8 cellular contexts compared by ENCODE assay signal in the genomic region with DNA sequence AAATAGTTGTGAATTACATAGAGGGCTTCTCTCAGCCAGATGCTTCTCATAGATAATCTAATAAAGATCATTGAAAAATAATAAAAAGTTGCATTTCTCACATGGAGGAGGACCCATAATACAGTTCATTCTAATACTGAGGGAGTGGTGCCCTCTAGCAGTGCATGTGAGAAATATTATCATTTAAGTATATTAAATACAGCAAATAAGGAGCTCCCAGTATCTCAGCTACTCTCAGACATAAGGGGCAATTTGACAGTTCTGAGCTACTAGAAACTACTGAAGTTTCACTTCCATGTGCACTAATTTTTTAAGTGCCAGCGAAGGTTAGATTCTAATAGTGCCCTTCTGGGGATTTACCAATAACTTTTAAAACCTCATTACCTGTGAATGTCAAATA.
DNase-seq lines count a peak whose midpoint lies in the region; ATAC-seq and TF ChIP-seq lines count a peak whose summit lies in the region.

No MANE protein-coding gene starts in this region.

- peak; percentile 25 for TF ChIP-seq CTCF in colonic mucosa (IDR thresholded peaks at IDR 0.05)

- no peak overlapping the region for H3K9ac ChIP-seq in colonic mucosa (ENCODE audit: low read depth in 2 of 2, low read length in 2 of 2)

- no peak overlapping the region for H3K4me3 ChIP-seq in colonic mucosa

- no peaks in the 10 kb centered on the region for H3K9me3 ChIP-seq in colonic mucosa

- intact Hi-C loops in activated naive CD4-positive, alpha-beta T cell treated with anti-CD3 and anti-CD28 coated beads for 36 hours (cut with micrococcal nuclease): loop anchor here (10.0 kb wide), 1 partner anchor 1837 kb away; no protein-coding TSS in a partner anchor
- intact Hi-C loops in colonic mucosa (cut with DNase I): no loop called here

- no peaks in the 10 kb centered on the region for H3K4me1 ChIP-seq in colonic mucosa

- H3K4me3 Mint-ChIP-seq in activated naive CD4-positive, alpha-beta T cell treated with anti-CD3 and anti-CD28 coated beads for 36 hours: no peak overlapping the region

- no peaks in the 10 kb centered on the region for H3K27me3 ChIP-seq in colonic mucosa

- no peak overlapping the region for H3K27ac Mint-ChIP-seq in activated naive CD4-positive, alpha-beta T cell treated with anti-CD3 and anti-CD28 coated beads for 36 hours

- no peaks in the 10 kb centered on the region for H3K27me3 Mint-ChIP-seq in activated naive CD4-positive, alpha-beta T cell treated with anti-CD3 and anti-CD28 coated beads for 36 hours (ENCODE audit: low read depth)

- DNase-seq in activated naive CD4-positive, alpha-beta T cell treated with anti-CD3 and anti-CD28 coated beads for 36 hours: peak; percentile 10
- DNase-seq in activated naive CD4-positive, alpha-beta T cell treated with Interleukin-2 at 50 U/mL for 16 hours: no peak
- DNase-seq in NCI-H2029 treated with DMSO at 0.1 percent for 48 hours (lab: John Stamatoyannopoulos, UW) (peak; percentile 21), colonic mucosa (no peak), pons (ENCODE audit: low spot score) (peak; percentile 60), NCI-H2196 treated with DMSO at 0.1 percent for 48 hours (lab: John Stamatoyannopoulos, UW; ENCODE audit: unreplicated experiment) (no peak)
- DNase-seq in activated CD4-positive, CD25-positive, alpha-beta regulatory T cell treated with anti-CD3 and anti-CD28 coated beads, Interleukin-2, amount 50 U/mL, for 72 hours: no peak

- no peak overlapping the region for H3K27ac ChIP-seq in colonic mucosa

- no peaks in the 10 kb centered on the region for H3K4me1 Mint-ChIP-seq in activated naive CD4-positive, alpha-beta T cell treated with anti-CD3 and anti-CD28 coated beads for 36 hours (ENCODE audit: low read depth)

- H3K36me3 Mint-ChIP-seq in activated naive CD4-positive, alpha-beta T cell treated with anti-CD3 and anti-CD28 coated beads for 36 hours (ENCODE audit: low read depth): no peaks in the 10 kb centered on the region

- CTCF ChIA-PET in activated naive CD4-positive, alpha-beta T cell treated with anti-CD3 and anti-CD28 coated beads for 36 hours (lab: Charles Lee): interaction anchor here (0.6 to 1.6 kb wide), 12 partner anchors 9 to 385 kb away, joined by 3 to 7 read pairs (median 3); no protein-coding TSS in a partner anchor

- no peaks in the 10 kb centered on the region for H3K36me3 ChIP-seq in colonic mucosa

- H3K9me3 Mint-ChIP-seq in activated naive CD4-positive, alpha-beta T cell treated with anti-CD3 and anti-CD28 coated beads for 36 hours: no peaks in the 10 kb centered on the region

- peak; percentile 84 for ATAC-seq in HG02870 (IDR thresholded peaks at IDR 0.05; ENCODE audit: unreplicated experiment)

Comparison
In these comparisons a context has a peak if more than half of its experiments do, and no peak if none do; other contexts are left out.
1. DNase-seq: peak in activated naive CD4-positive, alpha-beta T cell treated with anti-CD3 and anti-CD28 coated beads for 36 hours (single experiment), NCI-H2029 treated with DMSO at 0.1 percent for 48 hours (single experiment) and pons (single experiment); none in activated naive CD4-positive, alpha-beta T cell treated with Interleukin-2 at 50 U/mL for 16 hours (single experiment), colonic mucosa (single experiment), activated CD4-positive, CD25-positive, alpha-beta regulatory T cell treated with anti-CD3 and anti-CD28 coated beads, Interleukin-2, amount 50 U/mL, for 72 hours (single experiment) and NCI-H2196 treated with DMSO at 0.1 percent for 48 hours (single experiment).